In the genomic region with DNA sequence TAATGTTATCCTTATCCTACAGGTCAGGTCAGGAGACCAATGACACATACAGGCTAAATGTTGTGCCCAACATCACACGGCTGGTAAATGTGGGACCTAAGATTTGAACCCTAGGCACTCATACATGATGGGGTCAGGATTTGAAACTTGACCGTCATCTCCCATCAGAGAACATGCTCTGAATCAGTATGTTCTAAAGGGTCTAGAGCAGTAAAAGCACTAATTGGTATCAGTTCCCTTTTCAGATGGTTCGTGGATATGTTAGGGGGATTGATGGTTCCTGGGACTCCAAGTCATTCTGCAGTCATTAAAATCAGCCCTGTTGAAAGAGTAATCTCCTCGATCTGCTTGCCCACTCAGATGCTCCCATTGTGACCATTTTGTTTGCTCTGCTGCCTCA, we compare ENCODE assay signal across 13 cellular contexts.
DNase-seq lines count a peak whose midpoint lies in the region; ATAC-seq and TF ChIP-seq lines count a peak whose summit lies in the region.
"Had no signal": no experiment of that assay in that cellular context is flagged by ENCODE, and none has a peak within 500 bp of the region (broad histone marks: within the 10 kb centered on the region; RNA-seq: fewer than 3 reads in every experiment).

No MANE protein-coding gene starts in this region.

- CTCF ChIA-PET in PC-9 (lab: Charles Lee), result interaction anchor here (2.3 kb wide), 1 partner anchor 133 kb away, joined by 6 read pairs; no protein-coding TSS in a partner anchor

- H3K27ac ChIP-seq in PC-9, result no peak overlapping the region

- peaks cover 11% of the 10 kb centered on the region for H3K4me1 ChIP-seq in PC-9 (replicated peaks; ENCODE audit: insufficient read depth)

- H3K4me3 ChIP-seq in PC-9, result no peak overlapping the region

- no peak overlapping the region for H2AFZ ChIP-seq in PC-9

- no peak overlapping the region for H3K4me3 Mint-ChIP-seq in stimulated activated naive B cell treated with anti-CD40 and anti-IgM and Interleukin-4, amounts not matched to agents 10 μg/mL and 1 μg/mL and 100 μg/mL, for 72 hours
- H3K4me3 Mint-ChIP-seq: stimulated activated naive CD8-positive, alpha-beta T cell treated with anti-CD3 and anti-CD28 coated beads, Interleukin-15, amount 100 ng/mL, for 72 hours had no signal

- peaks cover 0 to 20% of the 10 kb centered on the region in 2 donors for H3K36me3 Mint-ChIP-seq in stimulated activated naive B cell treated with anti-CD40 and anti-IgM and Interleukin-4, amounts not matched to agents 10 μg/mL and 1 μg/mL and 100 μg/mL, for 72 hours

- no peaks in the 10 kb centered on the region for H3K36me3 ChIP-seq in PC-9 (ENCODE audit: low read depth)

- intact Hi-C loops in PC-9 (cut with micrococcal nuclease; ENCODE audit: unreplicated experiment), result loop anchor here (5.0 to 10.0 kb wide), 2 partner anchors 378 to 1056 kb away; no protein-coding TSS in a partner anchor

- H3K9me2 ChIP-seq in PC-9 (ENCODE audit: insufficient read depth), result no peaks in the 10 kb centered on the region

- no peaks in the 10 kb centered on the region for H3K27me3 ChIP-seq in PC-9 (ENCODE audit: insufficient read depth, low read depth)

- H3K27ac Mint-ChIP-seq in stimulated activated naive B cell treated with anti-CD40 and anti-IgM and Interleukin-4, amounts not matched to agents 10 μg/mL and 1 μg/mL and 100 μg/mL, for 72 hours, result no peak overlapping the region
- H3K27ac Mint-ChIP-seq: stimulated activated naive CD8-positive, alpha-beta T cell treated with anti-CD3 and anti-CD28 coated beads, Interleukin-15, amount 100 ng/mL, for 72 hours had no signal

- POLR2A ChIA-PET in PC-9 (lab: Charles Lee; ENCODE audit: unreplicated experiment), result no interaction called here

- TF ChIP-seq CTCF in PC-9 (conservative IDR thresholded peaks at IDR 0.05) (no peak), omental fat pad (IDR thresholded peaks at IDR 0.05) (no peak)

- ATAC-seq in GM21825 (IDR thresholded peaks at IDR 0.05; ENCODE audit: unreplicated experiment), result peak; percentile 44
- ATAC-seq in HG03565 (IDR thresholded peaks at IDR 0.05; ENCODE audit: unreplicated experiment), result peak; percentile 62
- peak; percentile 70 for ATAC-seq in stimulated activated naive B cell treated with anti-CD40 and anti-IgM and Interleukin-4, amounts not matched to agents 10 μg/mL and 1 μg/mL and 100 μg/mL, for 72 hours (replicated peaks)
- no peak for ATAC-seq in omental fat pad (ENCODE audit: low FRiP score)
- ATAC-seq: left ventricle myocardium superior; Panc1; stimulated activated naive CD8-positive, alpha-beta T cell treated with anti-CD3 and anti-CD28 coated beads, Interleukin-15, amount 100 ng/mL, for 72 hours had no signal

- H3K79me2 ChIP-seq in PC-9 (ENCODE audit: low read depth), result no peaks in the 10 kb centered on the region

- no peaks in the 10 kb centered on the region for H3K9me3 ChIP-seq in PC-9 (ENCODE audit: insufficient read depth, low read depth)

- no peaks in the 10 kb centered on the region for H3K9me3 Mint-ChIP-seq in stimulated activated naive B cell treated with anti-CD40 and anti-IgM and Interleukin-4, amounts not matched to agents 10 μg/mL and 1 μg/mL and 100 μg/mL, for 72 hours
- H3K9me3 Mint-ChIP-seq: stimulated activated naive CD8-positive, alpha-beta T cell treated with anti-CD3 and anti-CD28 coated beads, Interleukin-15, amount 100 ng/mL, for 72 hours had no signal

- no peaks in the 10 kb centered on the region for H3K27me3 Mint-ChIP-seq in stimulated activated naive B cell treated with anti-CD40 and anti-IgM and Interleukin-4, amounts not matched to agents 10 μg/mL and 1 μg/mL and 100 μg/mL, for 72 hours
- H3K27me3 Mint-ChIP-seq: stimulated activated naive CD8-positive, alpha-beta T cell treated with anti-CD3 and anti-CD28 coated beads, Interleukin-15, amount 100 ng/mL, for 72 hours had no signal

- H3K4me2 ChIP-seq in PC-9, result no peak overlapping the region

- no peaks in the 10 kb centered on the region for H4K20me1 ChIP-seq in PC-9 (ENCODE audit: insufficient read depth)

- no TSS peak for BruUV-seq in PC-9 (replicated peaks; lab: Mats Ljungman, UMichigan)

- 0 out of 2 replicates have a peak, but pooled peaks cover 3% of the 10 kb centered on the region for H3F3A ChIP-seq in PC-9 (ENCODE audit: insufficient read depth, low read depth)

- DNase-seq in SKM-1 treated with dmso at 0.1 percent for 144 hours (lab: John Stamatoyannopoulos, UW; ENCODE audit: unreplicated experiment), result peak; percentile 1
- no peak for DNase-seq in SKM-1 (lab: John Stamatoyannopoulos, UW; ENCODE audit: unreplicated experiment)
- DNase-seq in stimulated activated naive B cell treated with anti-CD40 and anti-IgM and Interleukin-4, amounts not matched to agents 10 μg/mL and 1 μg/mL and 100 μg/mL, for 72 hours, result no peak
- no peak for DNase-seq in PC-9
- no peak for DNase-seq in omental fat pad (ENCODE audit: low spot score)
- no peak for DNase-seq in stimulated activated CD4-positive, alpha-beta T cell treated with anti-CD3 and anti-CD28 coated beads, Interleukin-2, amount 100 ng/mL, for 48 hours
- DNase-seq: amygdala; DMS53; left ventricle myocardium superior; stimulated activated naive CD8-positive, alpha-beta T cell treated with anti-CD3 and anti-CD28 coated beads, Interleukin-15, amount 100 ng/mL, for 72 hours had no signal

- peaks cover 42 to 55% of the 10 kb centered on the region in 2 donors for H3K4me1 Mint-ChIP-seq in stimulated activated naive B cell treated with anti-CD40 and anti-IgM and Interleukin-4, amounts not matched to agents 10 μg/mL and 1 μg/mL and 100 μg/mL, for 72 hours
